Comparison of ENCODE assay signal across 8 cellular contexts in the genomic region with DNA sequence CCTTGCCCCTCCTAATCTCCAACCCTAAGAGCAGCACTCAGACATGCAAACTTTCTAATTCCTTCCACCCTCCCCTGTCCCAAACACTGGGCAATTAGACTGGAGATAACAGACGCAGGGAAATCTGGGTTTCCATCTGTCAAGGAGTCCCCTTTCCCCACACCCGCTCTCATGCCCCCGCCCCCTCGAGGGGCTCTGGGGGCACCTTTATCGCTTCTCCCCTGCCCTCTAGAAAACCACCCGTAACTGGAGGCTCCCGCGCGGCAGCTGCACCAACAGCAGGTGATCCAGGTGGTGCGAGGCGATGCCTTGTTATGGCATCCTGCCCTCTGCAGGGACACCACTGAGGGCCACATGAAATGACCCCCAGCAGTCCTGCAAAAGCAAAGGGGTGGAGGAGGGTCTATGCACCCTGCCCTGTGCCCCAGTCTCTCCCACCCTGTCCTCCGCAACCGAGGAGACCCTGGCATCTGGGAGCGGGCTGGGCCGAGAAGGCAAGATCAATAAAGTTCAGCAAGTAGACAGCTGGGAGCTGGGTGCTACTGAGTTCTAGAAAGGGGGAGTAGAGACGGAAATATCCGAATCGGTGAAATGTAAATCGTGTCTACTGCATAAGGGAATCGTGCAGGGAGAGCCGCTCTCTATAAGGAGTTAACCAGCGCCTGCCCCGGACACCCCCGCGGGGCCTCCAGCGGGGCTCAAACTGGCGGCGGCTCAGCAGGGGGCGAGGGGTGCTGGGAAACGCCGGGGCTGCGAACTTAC. TPM values are rescaled to one million over a fixed set of nuclear protein-coding genes. Genes with fewer than 3 reads are reported as not detected.
DNase-seq lines count a peak whose midpoint lies in the region; ATAC-seq, FAIRE-seq and TF ChIP-seq lines count a peak whose summit lies in the region.

No MANE protein-coding gene starts in this region.

- H3K4me3 ChIP-seq in PC-3 (ENCODE audit: low read length) (no peak overlapping the region), fibroblast of villous mesenchyme (ENCODE audit: low read depth, low read length) (peak overlapping the region; percentile 24), lower leg skin (ENCODE audit: low read depth, poor library complexity, severe bottlenecking) (no peak overlapping the region)

- H2AFZ ChIP-seq in PC-3 (ENCODE audit: low read length), result no peak overlapping the region

- DNase-seq in GM03348 (ENCODE audit: low spot score) (peak; percentile 6), PC-3 (no peak), fibroblast of villous mesenchyme (ENCODE audit: low read depth) (no peak), posterior cingulate gyrus (peak in 6 of 10 donors; percentile 8 to 71 (median 42)), dedifferentiated amniotic fluid mesenchymal stem cell (ENCODE audit: extremely low spot score) (no peak), D721Med (ENCODE audit: insufficient read length, low spot score) (no peak), NCI-H446 treated with DMSO at 0.1 percent for 48 hours (lab: John Stamatoyannopoulos, UW) (no peak), lower leg skin (ENCODE audit: low spot score in 2 of 2) (no peak)

- no peaks in the 10 kb centered on the region for H3K4me1 ChIP-seq in PC-3 (ENCODE audit: insufficient read depth, low read length)

- 2 to 3% methylated on average over 30 to 32 of the region's 32 CpGs for WGBS in lower leg skin, 2 donors

- H3F3A ChIP-seq in PC-3 (ENCODE audit: low read length, unreplicated experiment), result no peaks in the 10 kb centered on the region

- no peaks in the 10 kb centered on the region for H3K9me2 ChIP-seq in PC-3 (replicated peaks; ENCODE audit: low read length)

- BruUV-seq in PC-3 (replicated peaks; lab: Mats Ljungman, UMichigan), result TSS peak; percentile 36

- intact Hi-C loops in PC-3 (cut with micrococcal nuclease) (no loop called here), posterior cingulate gyrus (cut with DNase I) (loop anchor here (5.0 kb wide), 1 partner anchor 45 kb away; no protein-coding TSS in a partner anchor), lower leg skin (cut with DNase I; ENCODE audit: low total_unique reads) (no loop called here)

- no peak overlapping the region for H3K9ac ChIP-seq in PC-3 (ENCODE audit: low read length)

- TF ChIP-seq CTCF in PC-3 (conservative IDR thresholded peaks at IDR 0.05; ENCODE audit: low read depth, low read length) (no peak), fibroblast of villous mesenchyme (IDR thresholded peaks at IDR 0.05; ENCODE audit: insufficient read depth, low read depth, low read length) (no peak), D721Med (IDR thresholded peaks at IDR 0.05; ENCODE audit: insufficient read depth, missing control alignments) (no peak), lower leg skin (IDR thresholded peaks at IDR 0.05) (no peak)

- H3K4me2 ChIP-seq in PC-3 (ENCODE audit: low read length), result peak overlapping the region; percentile 92; the same call in 1 of the 2 replicates

- no peaks in the 10 kb centered on the region for H3K9me3 ChIP-seq in PC-3 (ENCODE audit: low read length)

- CTCF ChIA-PET in PC-3 (lab: Charles Lee), result no interaction called here

- no peak for FAIRE-seq in D721Med (lab: Jason Lieb, UNC)

- POLR2A ChIA-PET in PC-3 (lab: Charles Lee; ENCODE audit: unreplicated experiment), result no interaction called here

- no peaks in the 10 kb centered on the region for H3K27me3 ChIP-seq in PC-3 (ENCODE audit: low read length)

- H3K36me3 ChIP-seq in PC-3 (ENCODE audit: low read depth, low read length), result no peaks in the 10 kb centered on the region

- TF ChIP-seq POLR2A in lower leg skin (IDR thresholded peaks at IDR 0.05), result no peak

- no peak overlapping the region for H3K27ac ChIP-seq in PC-3 (ENCODE audit: low read length)

- no peaks in the 10 kb centered on the region for H3K79me2 ChIP-seq in PC-3 (ENCODE audit: low read length)

- ATAC-seq in PC-3, result no peak

- no peaks in the 10 kb centered on the region for H4K20me1 ChIP-seq in PC-3 (ENCODE audit: low read length)

RNA-seq across cellular contexts. Expression of gene KCTD8, which starts 1.6 kb away (rescaled TPM):
- total RNA-seq in PC-3 (2014; rRNA removed) (0.35 TPM in 1 of 2 replicates, not detected in the other), fibroblast of villous mesenchyme (under 0.01 and 0.32 TPM in 2 replicates), lower leg skin (1 to 10 TPM in 1 of 4 donors, under 1 TPM in 3; 0.26 to 2.9 (median 0.36) TPM)

Comparison
In these comparisons a context has a peak if more than half of its experiments do, and no peak if none do; other contexts are left out.
1. DNase-seq: peak in GM03348 (single experiment) and posterior cingulate gyrus (6 of 10); none in PC-3 (single experiment), fibroblast of villous mesenchyme (single experiment), dedifferentiated amniotic fluid mesenchymal stem cell (single experiment), D721Med (single experiment), NCI-H446 treated with DMSO at 0.1 percent for 48 hours (single experiment) and lower leg skin (0 of 2).